In genomic region chr13:74187564-74187963, GRCh38 we compare ENCODE assay signal across 16 cellular contexts. TPM values are rescaled to one million over a fixed set of nuclear protein-coding genes. Genes with fewer than 3 reads are reported as not detected.
A peak's percentile ranks its signal among the peaks of the same experiment; 100 is the strongest.
DNase-seq lines count a peak whose midpoint lies in the region; ATAC-seq and TF ChIP-seq lines count a peak whose summit lies in the region.
"Had no signal": no experiment of that assay in that cellular context is flagged by ENCODE, and none has a peak within 500 bp of the region (broad histone marks: within the 10 kb centered on the region; RNA-seq: fewer than 3 reads in every experiment).

No MANE protein-coding gene starts in this region.

- no peaks in the 10 kb centered on the region for H3K27me3 ChIP-seq in right cardiac atrium (ENCODE audit: control insufficient read depth, insufficient read depth)
- no peaks in the 10 kb centered on the region for H3K27me3 ChIP-seq in right atrium auricular region
- H3K27me3 ChIP-seq in RWPE2 (ENCODE audit: insufficient read depth, poor library complexity, severe bottlenecking), result no peaks in the 10 kb centered on the region
- H3K27me3 ChIP-seq: colonic mucosa, esophagus muscularis mucosa, neural progenitor cell had no signal

- H3K9me3 ChIP-seq in right cardiac atrium (ENCODE audit: control insufficient read depth, low read length), result no peaks in the 10 kb centered on the region
- no peaks in the 10 kb centered on the region for H3K9me3 ChIP-seq in right atrium auricular region
- H3K9me3 ChIP-seq in RWPE2 (ENCODE audit: severe bottlenecking), result no peaks in the 10 kb centered on the region
- H3K9me3 ChIP-seq: colonic mucosa, esophagus muscularis mucosa, lower lobe of right lung had no signal

- H3K36me3 ChIP-seq in right atrium auricular region, result no peaks in the 10 kb centered on the region
- no peaks in the 10 kb centered on the region for H3K36me3 ChIP-seq in RWPE2 (ENCODE audit: low read depth)
- H3K36me3 ChIP-seq: colonic mucosa, esophagus muscularis mucosa, lower lobe of right lung, neural progenitor cell had no signal

- H3K4me1 ChIP-seq in right cardiac atrium (ENCODE audit: control insufficient read depth, insufficient read depth, low read length) (no peaks in the 10 kb centered on the region), right atrium auricular region (peaks cover 0 to 6% of the 10 kb centered on the region in 2 donors), RWPE2 (ENCODE audit: insufficient read depth, poor library complexity, severe bottlenecking) (peaks cover 7% of the 10 kb centered on the region)
- H3K4me1 ChIP-seq: colonic mucosa, esophagus muscularis mucosa, lower lobe of right lung had no signal

- 70% methylated on average over 2 of the region's 2 CpGs for WGBS in right cardiac atrium

- peak; percentile 36 to 56 for ATAC-seq in right cardiac atrium
- ATAC-seq in RWPE2 (ENCODE audit: low read depth), result peak; percentile 90
- no peak for ATAC-seq in GM18861 (IDR thresholded peaks at IDR 0.05; ENCODE audit: unreplicated experiment)
- ATAC-seq in HG02884 (IDR thresholded peaks at IDR 0.05; ENCODE audit: unreplicated experiment), result no peak
- ATAC-seq: lower lobe of right lung; stimulated activated naive B cell treated with anti-CD40 and anti-IgM and Interleukin-4, amounts not matched to agents 10 μg/mL and 1 μg/mL and 100 μg/mL, for 72 hours had no signal

- intact Hi-C loops in right cardiac atrium (cut with DNase I), result no loop called here

- H3K27ac Mint-ChIP-seq in osteocyte (ENCODE audit: unreplicated experiment), result no peak overlapping the region
- no peak overlapping the region for H3K27ac Mint-ChIP-seq in mesothelial cell of epicardium
- H3K27ac Mint-ChIP-seq: neural progenitor cell; stimulated activated naive B cell treated with anti-CD40 and anti-IgM and Interleukin-4, amounts not matched to agents 10 μg/mL and 1 μg/mL and 100 μg/mL, for 72 hours had no signal

- DNase-seq in right cardiac atrium (no peak), right atrium auricular region (ENCODE audit: low spot score) (no peak), RWPE2 (ENCODE audit: low spot score) (no peak), iris pigment epithelial cell (ENCODE audit: low read depth) (peak; percentile 53), osteocyte (ENCODE audit: extremely low spot score, unreplicated experiment) (no peak), mesothelial cell of epicardium (ENCODE audit: low spot score in 2 of 2, unreplicated experiment in 2 of 2) (no peak)
- DNase-seq: activated CD4-positive, alpha-beta T cell treated with anti-CD3 and anti-CD28 coated beads for 4 hours; colonic mucosa; lower lobe of right lung; NCI-H524; stimulated activated naive B cell treated with anti-CD40 and anti-IgM and Interleukin-4, amounts not matched to agents 10 μg/mL and 1 μg/mL and 100 μg/mL, for 72 hours had no signal

- H3K4me3 ChIP-seq in right cardiac atrium (ENCODE audit: low read length), result no peak overlapping the region
- H3K4me3 ChIP-seq in right atrium auricular region, result no peak overlapping the region
- H3K4me3 ChIP-seq in RWPE2 (ENCODE audit: severe bottlenecking), result no peak overlapping the region
- H3K4me3 ChIP-seq: colonic mucosa, esophagus muscularis mucosa, lower lobe of right lung, neural progenitor cell, skin epidermis had no signal

- H3K36me3 Mint-ChIP-seq in osteocyte (ENCODE audit: unreplicated experiment) (no peaks in the 10 kb centered on the region), mesothelial cell of epicardium (no peaks in the 10 kb centered on the region)
- H3K36me3 Mint-ChIP-seq: neural progenitor cell; stimulated activated naive B cell treated with anti-CD40 and anti-IgM and Interleukin-4, amounts not matched to agents 10 μg/mL and 1 μg/mL and 100 μg/mL, for 72 hours had no signal

- no peak overlapping the region for H3K27ac ChIP-seq in right cardiac atrium (ENCODE audit: low read length)
- no peak overlapping the region for H3K27ac ChIP-seq in right atrium auricular region
- H3K27ac ChIP-seq in RWPE2 (ENCODE audit: poor library complexity, severe bottlenecking), result no peak overlapping the region
- H3K27ac ChIP-seq: colonic mucosa, esophagus muscularis mucosa, lower lobe of right lung, neural progenitor cell, skin epidermis had no signal

- H3K27me3 Mint-ChIP-seq in osteocyte (ENCODE audit: unreplicated experiment) (no peaks in the 10 kb centered on the region), mesothelial cell of epicardium (ENCODE audit: low read depth) (no peaks in the 10 kb centered on the region)
- H3K27me3 Mint-ChIP-seq: stimulated activated naive B cell treated with anti-CD40 and anti-IgM and Interleukin-4, amounts not matched to agents 10 μg/mL and 1 μg/mL and 100 μg/mL, for 72 hours had no signal

- H3K4me1 Mint-ChIP-seq in osteocyte (ENCODE audit: unreplicated experiment) (no peaks in the 10 kb centered on the region), mesothelial cell of epicardium (peaks cover 29% of the 10 kb centered on the region)
- H3K4me1 Mint-ChIP-seq: stimulated activated naive B cell treated with anti-CD40 and anti-IgM and Interleukin-4, amounts not matched to agents 10 μg/mL and 1 μg/mL and 100 μg/mL, for 72 hours had no signal

- H3K9me3 Mint-ChIP-seq in osteocyte (ENCODE audit: unreplicated experiment) (no peaks in the 10 kb centered on the region), mesothelial cell of epicardium (peaks cover 3% of the 10 kb centered on the region)
- H3K9me3 Mint-ChIP-seq: neural progenitor cell; stimulated activated naive B cell treated with anti-CD40 and anti-IgM and Interleukin-4, amounts not matched to agents 10 μg/mL and 1 μg/mL and 100 μg/mL, for 72 hours had no signal

- H3K4me3 Mint-ChIP-seq in osteocyte (ENCODE audit: unreplicated experiment) (no peak overlapping the region), mesothelial cell of epicardium (no peak overlapping the region)
- H3K4me3 Mint-ChIP-seq: neural progenitor cell; stimulated activated naive B cell treated with anti-CD40 and anti-IgM and Interleukin-4, amounts not matched to agents 10 μg/mL and 1 μg/mL and 100 μg/mL, for 72 hours had no signal

- no peak for TF ChIP-seq CTCF in right atrium auricular region (IDR thresholded peaks at IDR 0.05)
- TF ChIP-seq CTCF in RWPE2 (IDR thresholded peaks at IDR 0.05; ENCODE audit: poor library complexity, severe bottlenecking), result no peak
- no peak for TF ChIP-seq CTCF in osteocyte (IDR thresholded peaks at IDR 0.05)
- TF ChIP-seq CTCF in mesothelial cell of epicardium (IDR thresholded peaks at IDR 0.05; ENCODE audit: unreplicated experiment), result no peak

RNA-seq across cellular contexts. Expression of gene KLF12, which starts 53.4 kb away (rescaled TPM):
- total RNA-seq in right cardiac atrium, result 10 to 100 TPM; 13.9 to 17.4 (median 15.9) TPM
- polyA plus RNA-seq in right cardiac atrium, result 2.5 TPM
- total RNA-seq in right atrium auricular region, result 10 to 100 TPM in 1 of 2 donors, 1 to 10 TPM in 1; 6.1 to 12.3 TPM
- total RNA-seq in osteocyte, result 30.7 and 31.1 TPM in 2 replicates
- total RNA-seq in mesothelial cell of epicardium, result 29.4 to 33.9 TPM (median 31.0 TPM) in 3 replicates

Comparison
In these comparisons a context has a peak if more than half of its experiments do, and no peak if none do; other contexts are left out.
1. ATAC-seq: peak in right cardiac atrium (2 of 2) and RWPE2 (single experiment); none in GM18861 (single experiment) and HG02884 (single experiment).